6 cellular contexts compared by ENCODE assay signal in the genomic region with DNA sequence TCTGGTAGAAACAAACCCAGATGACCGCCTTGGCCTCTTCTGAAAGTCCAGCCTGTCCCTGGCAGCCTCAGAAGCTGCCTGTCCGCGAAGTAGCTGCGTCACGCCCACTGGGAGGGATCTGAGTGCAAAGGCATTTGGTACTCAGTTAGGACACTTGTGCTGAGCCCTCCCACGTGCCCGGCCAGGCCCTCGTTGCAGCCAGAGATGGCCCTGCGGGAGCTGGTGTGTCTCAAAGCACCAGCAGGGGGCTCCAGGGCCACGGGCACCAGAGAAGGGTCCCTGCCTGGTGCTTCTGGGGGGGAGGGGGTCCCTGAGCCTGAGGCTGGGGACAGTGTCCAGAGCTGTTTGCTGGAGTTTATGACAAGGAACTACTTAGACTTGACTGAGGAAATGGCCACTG. TPM values are rescaled to one million over a fixed set of nuclear protein-coding genes. Genes with fewer than 3 reads are reported as not detected.
DNase-seq lines count a peak whose midpoint lies in the region; ATAC-seq, FAIRE-seq and TF ChIP-seq lines count a peak whose summit lies in the region.

No MANE protein-coding gene starts in this region.

- no peaks in the 10 kb centered on the region for H3K9me1 ChIP-seq in endothelial cell of umbilical vein (replicated peaks; ENCODE audit: control insufficient read depth, extremely low read depth, insufficient read depth, low read length)

- CTCF ChIA-PET in endothelial cell of umbilical vein (lab: Charles Lee), result interaction anchor here (0.7 to 1.8 kb wide), 8 partner anchors 8 to 239 kb away, joined by 3 to 5 read pairs (median 3); no protein-coding TSS in a partner anchor

- H3K36me3 ChIP-seq in endothelial cell of umbilical vein (ENCODE audit: control insufficient read depth in 2 of 2, extremely low read depth in 1 of 2, insufficient read depth in 2 of 2, low read length in 2 of 2), result peaks cover 2 to 13% of the 10 kb centered on the region in 2 experiments
- H3K36me3 ChIP-seq in gastrocnemius medialis, result peaks cover 0 to 24% of the 10 kb centered on the region in 2 donors

- FAIRE-seq in endothelial cell of umbilical vein (lab: Jason Lieb, UNC), result peak; percentile 67

- H3K9ac ChIP-seq in endothelial cell of umbilical vein (replicated peaks; ENCODE audit: extremely low read depth, insufficient read depth, low read length), result no peak overlapping the region

- TF ChIP-seq CTCF in endothelial cell of umbilical vein (IDR thresholded peaks at IDR 0.05; ENCODE audit: extremely low read depth in 1 of 2, insufficient read depth in 1 of 2, low read depth in 1 of 2, low read length in 2 of 2) (peak; percentile 51 to 68), gastrocnemius medialis (IDR thresholded peaks at IDR 0.05 in 4 of 5, conservative IDR thresholded peaks at IDR 0.05 in 1 of 5) (peak; percentile 57 to 80 (median 61))

- H3K4me2 ChIP-seq in endothelial cell of umbilical vein (ENCODE audit: insufficient read depth, low read length), result no peak overlapping the region

- DNase-seq in DMS 273 (lab: John Stamatoyannopoulos, UW; ENCODE audit: unreplicated experiment) (peak; percentile 45), DMS 273 treated with DMSO at 0.1 percent for 48 hours (lab: John Stamatoyannopoulos, UW) (no peak), endothelial cell of umbilical vein (ENCODE audit: low read depth, low spot score) (peak; percentile 39), gastrocnemius medialis (peak; percentile 90 to 94), mesenteric fat pad (ENCODE audit: low spot score) (no peak)

- peak; percentile 80 to 84 for ATAC-seq in gastrocnemius medialis
- ATAC-seq in GM19351 (IDR thresholded peaks at IDR 0.05; ENCODE audit: unreplicated experiment), result no peak

- no peaks in the 10 kb centered on the region for H4K20me1 ChIP-seq in endothelial cell of umbilical vein (replicated peaks; ENCODE audit: control insufficient read depth, extremely low read depth, insufficient read depth, low read length)

- H3K9me3 ChIP-seq in endothelial cell of umbilical vein (replicated peaks; ENCODE audit: control insufficient read depth, insufficient read depth, low read length), result no peaks in the 10 kb centered on the region
- no peaks in the 10 kb centered on the region for H3K9me3 ChIP-seq in gastrocnemius medialis

- H2AFZ ChIP-seq in endothelial cell of umbilical vein (ENCODE audit: low read depth, low read length), result no peak overlapping the region

- H3K27ac ChIP-seq in endothelial cell of umbilical vein (ENCODE audit: insufficient read depth, low read depth, low read length) (no peak overlapping the region), gastrocnemius medialis (peak overlapping the region; percentile 74 to 89 (median 82))

- no peak for TF ChIP-seq POLR2A in endothelial cell of umbilical vein (IDR thresholded peaks at IDR 0.05; ENCODE audit: low read depth, low read length)
- TF ChIP-seq POLR2A in gastrocnemius medialis (IDR thresholded peaks at IDR 0.05), result peak in 1 of 2 donors; percentile 5

- H3K4me1 ChIP-seq in endothelial cell of umbilical vein (ENCODE audit: control insufficient read depth, extremely low read depth, insufficient read depth, low read length) (peaks cover 21% of the 10 kb centered on the region), gastrocnemius medialis (peaks cover 33 to 42% of the 10 kb centered on the region in 2 donors)

- intact Hi-C loops in endothelial cell of umbilical vein (cut with micrococcal nuclease), result loop anchor here (10.0 kb wide), 1 partner anchor 232 kb away; no protein-coding TSS in a partner anchor
- intact Hi-C loops in gastrocnemius medialis (cut with DNase I; ENCODE audit: low total_unique reads), result loop anchor here (5.0 to 10.0 kb wide), 2 partner anchors 59 to 272 kb away; no protein-coding TSS in a partner anchor

- H3K79me2 ChIP-seq in endothelial cell of umbilical vein (ENCODE audit: control insufficient read depth, insufficient read depth, low read length), result peaks cover 19% of the 10 kb centered on the region

- dilution Hi-C loops in endothelial cell of umbilical vein (cut with MboI; ENCODE audit: extremely low pct_ligation_motif_present, low sequenced_read_pairs), result no loop called here

- POLR2A ChIA-PET in endothelial cell of umbilical vein (lab: Charles Lee), result no interaction called here

- in situ Hi-C loops in gastrocnemius medialis (cut with MboI; ENCODE audit: low sequenced_read_pairs in 4 of 4), result loop anchor here in 1 of 4 donors (10.0 kb wide), 1 partner anchor 272 kb away; no protein-coding TSS in a partner anchor

- H3K4me3 ChIP-seq in endothelial cell of umbilical vein (replicated peaks in 1 of 3; ENCODE audit: insufficient read depth in 1 of 3, low read depth in 1 of 3, low read length in 3 of 3) (no peak overlapping the region), gastrocnemius medialis (no peak overlapping the region)

- no TSS peak for BruUV-seq in endothelial cell of umbilical vein (replicated peaks; lab: Mats Ljungman, UMichigan)

- no peaks in the 10 kb centered on the region for H3K27me3 ChIP-seq in endothelial cell of umbilical vein (ENCODE audit: control insufficient read depth in 2 of 2, insufficient read depth in 2 of 2, low read length in 2 of 2)
- no peaks in the 10 kb centered on the region for H3K27me3 ChIP-seq in gastrocnemius medialis

TF ChIP-seq in endothelial cell of umbilical vein, 7 proteins besides CTCF, POLR2A, EP300 and RAD21 (continues in another document):
- TF ChIP-seq, protein P1, sequence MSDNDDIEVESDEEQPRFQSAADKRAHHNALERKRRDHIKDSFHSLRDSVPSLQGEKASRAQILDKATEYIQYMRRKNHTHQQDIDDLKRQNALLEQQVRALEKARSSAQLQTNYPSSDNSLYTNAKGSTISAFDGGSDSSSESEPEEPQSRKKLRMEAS (IDR thresholded peaks at IDR 0.05; ENCODE audit: insufficient read depth, insufficient read length), result no peak
- no peak for TF ChIP-seq POLR2AphosphoS5 (IDR thresholded peaks at IDR 0.05; ENCODE audit: insufficient read depth, low read depth, low read length)
- no peak for TF ChIP-seq EZH2 (IDR thresholded peaks at IDR 0.05; ENCODE audit: borderline replicate concordance, low read depth, low read length, severe bottlenecking)
- TF ChIP-seq MYC (IDR thresholded peaks at IDR 0.05; ENCODE audit: low read depth, low read length), result no peak

RNA-seq across cellular contexts. Expression of a gene that starts 5.8 kb away (rescaled TPM):
- total RNA-seq in endothelial cell of umbilical vein, result 24.1 and 28.0 TPM in 2 replicates
- 37.5 and 45.8 TPM in 2 replicates for polyA plus RNA-seq in endothelial cell of umbilical vein
- 17.7 and 23.1 TPM in 2 replicates for polyA plus RNA-seq in endothelial cell of umbilical vein (2011; cell fraction: cytosol; rRNA removed)
- polyA plus RNA-seq in endothelial cell of umbilical vein (2011; cell fraction: nucleus; rRNA removed), result 82.2 and 94.2 TPM in 2 replicates
- 13.8 and 16.8 TPM in 2 replicates for polyA plus RNA-seq in endothelial cell of umbilical vein (2012)
- 11.1 and 16.1 TPM in 2 replicates for polyA minus RNA-seq in endothelial cell of umbilical vein
- 9.7 TPM for polyA minus RNA-seq in endothelial cell of umbilical vein (2011; cell fraction: cytosol; rRNA and poly(A)+ RNA removed)
- polyA minus RNA-seq in endothelial cell of umbilical vein (2011; cell fraction: nucleus; rRNA and poly(A)+ RNA removed), result 11.9 and 16.8 TPM in 2 replicates
- 10 to 100 TPM; 26.4 to 54.9 (median 34.0) TPM for total RNA-seq in gastrocnemius medialis
- total RNA-seq in mesenteric fat pad, result 23.8 TPM

RNA-seq across cellular contexts. Expression of a gene that starts 20.9 kb away (rescaled TPM):
- total RNA-seq in endothelial cell of umbilical vein (46.8 and 48.9 TPM in 2 replicates), gastrocnemius medialis (10 to 100 TPM; 21.4 to 30.3 (median 24.5) TPM), mesenteric fat pad (42.3 TPM)
- 48.4 and 58.2 TPM in 2 replicates for polyA plus RNA-seq in endothelial cell of umbilical vein
- polyA plus RNA-seq in endothelial cell of umbilical vein (2011; cell fraction: cytosol; rRNA removed), result 30.5 and 40.0 TPM in 2 replicates
- 153 and 173 TPM in 2 replicates for polyA plus RNA-seq in endothelial cell of umbilical vein (2011; cell fraction: nucleus; rRNA removed)
- polyA plus RNA-seq in endothelial cell of umbilical vein (2012), result 33.6 and 37.7 TPM in 2 replicates
- 18.8 and 26.1 TPM in 2 replicates for polyA minus RNA-seq in endothelial cell of umbilical vein
- 23.2 TPM for polyA minus RNA-seq in endothelial cell of umbilical vein (2011; cell fraction: cytosol; rRNA and poly(A)+ RNA removed)
- 18.4 and 27.3 TPM in 2 replicates for polyA minus RNA-seq in endothelial cell of umbilical vein (2011; cell fraction: nucleus; rRNA and poly(A)+ RNA removed)

RNA-seq across cellular contexts. Expression of a gene that starts 36.1 kb away (rescaled TPM):
- total RNA-seq in endothelial cell of umbilical vein (5.1 and 5.2 TPM in 2 replicates), gastrocnemius medialis (under 1 TPM in 2 of 4 donors, not detected in 2; 0.40 to 0.83 TPM), mesenteric fat pad (1.9 TPM)
- 2.5 and 3.1 TPM in 2 replicates for polyA plus RNA-seq in endothelial cell of umbilical vein
- 1.2 and 2.2 TPM in 2 replicates for polyA plus RNA-seq in endothelial cell of umbilical vein (2011; cell fraction: cytosol; rRNA removed)
- 4.7 and 4.9 TPM in 2 replicates for polyA plus RNA-seq in endothelial cell of umbilical vein (2011; cell fraction: nucleus; rRNA removed)
- 3.2 and 3.4 TPM in 2 replicates for polyA plus RNA-seq in endothelial cell of umbilical vein (2012)
- 1.1 and 1.6 TPM in 2 replicates for polyA minus RNA-seq in endothelial cell of umbilical vein
- polyA minus RNA-seq in endothelial cell of umbilical vein (2011; cell fraction: cytosol; rRNA and poly(A)+ RNA removed), result 1.3 TPM
- polyA minus RNA-seq in endothelial cell of umbilical vein (2011; cell fraction: nucleus; rRNA and poly(A)+ RNA removed), result 1.1 and 2.5 TPM in 2 replicates

RNA-seq across cellular contexts. Expression of a gene that starts 38.2 kb away (rescaled TPM):
- total RNA-seq in endothelial cell of umbilical vein (41.5 and 45.3 TPM in 2 replicates), gastrocnemius medialis (10 to 100 TPM; 18.7 to 27.4 (median 19.2) TPM), mesenteric fat pad (27.6 TPM)
- polyA plus RNA-seq in endothelial cell of umbilical vein, result 33.1 and 42.7 TPM in 2 replicates
- 7.6 and 13.4 TPM in 2 replicates for polyA plus RNA-seq in endothelial cell of umbilical vein (2011; cell fraction: cytosol; rRNA removed)
- 261 and 282 TPM in 2 replicates for polyA plus RNA-seq in endothelial cell of umbilical vein (2011; cell fraction: nucleus; rRNA removed)
- 19.7 and 24.2 TPM in 2 replicates for polyA plus RNA-seq in endothelial cell of umbilical vein (2012)
- polyA minus RNA-seq in endothelial cell of umbilical vein, result 23.3 and 25.1 TPM in 2 replicates
- 5.6 TPM for polyA minus RNA-seq in endothelial cell of umbilical vein (2011; cell fraction: cytosol; rRNA and poly(A)+ RNA removed)
- 38.8 and 57.6 TPM in 2 replicates for polyA minus RNA-seq in endothelial cell of umbilical vein (2011; cell fraction: nucleus; rRNA and poly(A)+ RNA removed)

RNA-seq across cellular contexts. Expression of a gene that starts 44.5 kb away (rescaled TPM):
- total RNA-seq in endothelial cell of umbilical vein (42.4 and 47.0 TPM in 2 replicates), gastrocnemius medialis (10 to 100 TPM in 2 of 4 donors, 1 to 10 TPM in 2; 4.1 to 24.9 (median 8.6) TPM), mesenteric fat pad (24.4 TPM)
- 32.6 and 38.3 TPM in 2 replicates for polyA plus RNA-seq in endothelial cell of umbilical vein
- 5.5 and 8.8 TPM in 2 replicates for polyA plus RNA-seq in endothelial cell of umbilical vein (2011; cell fraction: cytosol; rRNA removed)
- polyA plus RNA-seq in endothelial cell of umbilical vein (2011; cell fraction: nucleus; rRNA removed), result 193 and 224 TPM in 2 replicates
- polyA plus RNA-seq in endothelial cell of umbilical vein (2012), result 22.9 and 34.1 TPM in 2 replicates
- 15.7 and 19.6 TPM in 2 replicates for polyA minus RNA-seq in endothelial cell of umbilical vein
- 5.1 TPM for polyA minus RNA-seq in endothelial cell of umbilical vein (2011; cell fraction: cytosol; rRNA and poly(A)+ RNA removed)
- 30.4 and 61.3 TPM in 2 replicates for polyA minus RNA-seq in endothelial cell of umbilical vein (2011; cell fraction: nucleus; rRNA and poly(A)+ RNA removed)

Comparison
In these comparisons a context has a peak if more than half of its experiments do, and no peak if none do; other contexts are left out.
1. DNase-seq: peak in DMS 273 (single experiment), endothelial cell of umbilical vein (single experiment) and gastrocnemius medialis (2 of 2); none in DMS 273 treated with DMSO at 0.1 percent for 48 hours (single experiment) and mesenteric fat pad (single experiment).